ENCODE assay signal across 9 cellular contexts in genomic region chr16:80466024-80466986, GRCh38.
A peak's percentile ranks its signal among the peaks of the same experiment; 100 is the strongest.
DNase-seq lines count a peak whose midpoint lies in the region; ATAC-seq and TF ChIP-seq lines count a peak whose summit lies in the region.
"Had no signal": no experiment of that assay in that cellular context is flagged by ENCODE, and none has a peak within 500 bp of the region (broad histone marks: within the 10 kb centered on the region; RNA-seq: fewer than 3 reads in every experiment).

No MANE protein-coding gene starts in this region.

- H3K4me1 ChIP-seq in HUES48 (ENCODE audit: control insufficient read depth, insufficient read depth, low read length) (peaks cover 13% of the 10 kb centered on the region), RWPE2 (ENCODE audit: insufficient read depth, poor library complexity, severe bottlenecking) (no peaks in the 10 kb centered on the region), ovary (ENCODE audit: insufficient read depth) (peaks cover 2% of the 10 kb centered on the region)

- 29 to 35% (median 29%) methylated on average over 24 of the region's 24 CpGs for WGBS in ovary, 3 donors

- no peaks in the 10 kb centered on the region for H3K36me3 Mint-ChIP-seq in Calu3 (ENCODE audit: insufficient read depth, unreplicated experiment)
- no peaks in the 10 kb centered on the region for H3K36me3 Mint-ChIP-seq in type B pancreatic cell

- H3K4me3 Mint-ChIP-seq in Calu3 (ENCODE audit: low read depth, unreplicated experiment): no peak overlapping the region
- no peak overlapping the region for H3K4me3 Mint-ChIP-seq in type B pancreatic cell
- H3K4me3 Mint-ChIP-seq: dendritic cell treated with granulocyte-macrophage colony-stimulating factor and Interleukin-4, amounts not matched to agents 40 ng/mL and 50 ng/mL, for 4 days had no signal

- no peak overlapping the region for H3K27ac Mint-ChIP-seq in Calu3 (ENCODE audit: unreplicated experiment)
- no peak overlapping the region for H3K27ac Mint-ChIP-seq in type B pancreatic cell
- H3K27ac Mint-ChIP-seq: dendritic cell treated with granulocyte-macrophage colony-stimulating factor and Interleukin-4, amounts not matched to agents 40 ng/mL and 50 ng/mL, for 4 days had no signal

- no TSS peak for BruUV-seq in Calu3 (replicated peaks; lab: Mats Ljungman, UMichigan)

- TF ChIP-seq POLR2A in ovary (IDR thresholded peaks at IDR 0.05): no peak

- TF ChIP-seq EP300 in ovary (IDR thresholded peaks at IDR 0.05): no peak

- intact Hi-C loops in Calu3 (cut with micrococcal nuclease; ENCODE audit: unreplicated experiment) (loop anchor here (5.0 to 10.0 kb wide), 4 partner anchors 382 to 1964 kb away; partner anchors contain the start of gene MAF), ovary (cut with DNase I) (no loop called here)

- CTCF ChIA-PET in Calu3 (lab: Charles Lee): interaction anchor here (0.6 to 1.3 kb wide), 6 partner anchors 9 to 865 kb away, joined by 3 to 9 read pairs (median 4); partner anchors contain the start of gene MAF

- peak overlapping the region; percentile 53 for H3K4me3 ChIP-seq in HUES48 (ENCODE audit: low read depth, low read length)
- no peak overlapping the region for H3K4me3 ChIP-seq in RWPE2 (ENCODE audit: severe bottlenecking)
- no peak overlapping the region for H3K4me3 ChIP-seq in ovary

- H3K9me3 ChIP-seq in HUES48 (ENCODE audit: control insufficient read depth, insufficient read depth, low read length) (no peaks in the 10 kb centered on the region), RWPE2 (ENCODE audit: severe bottlenecking) (no peaks in the 10 kb centered on the region), ovary (no peaks in the 10 kb centered on the region)

- H3K27me3 Mint-ChIP-seq in Calu3 (ENCODE audit: unreplicated experiment) (no peaks in the 10 kb centered on the region), type B pancreatic cell (peaks cover 35% of the 10 kb centered on the region)
- H3K27me3 Mint-ChIP-seq: dendritic cell treated with granulocyte-macrophage colony-stimulating factor and Interleukin-4, amounts not matched to agents 40 ng/mL and 50 ng/mL, for 4 days had no signal

- peak; percentile 92 for TF ChIP-seq CTCF in Calu3 (IDR thresholded peaks at IDR 0.05; ENCODE audit: unreplicated experiment)
- TF ChIP-seq CTCF in RWPE2 (IDR thresholded peaks at IDR 0.05; ENCODE audit: poor library complexity, severe bottlenecking): peak; percentile 84
- TF ChIP-seq CTCF in ovary (IDR thresholded peaks at IDR 0.05): peak; percentile 76 to 91 (median 78)
- peak; percentile 97 for TF ChIP-seq CTCF in type B pancreatic cell (conservative IDR thresholded peaks at IDR 0.05)

- H3K4me1 Mint-ChIP-seq in Calu3 (ENCODE audit: low read depth, unreplicated experiment): peaks cover 18% of the 10 kb centered on the region
- no peaks in the 10 kb centered on the region for H3K4me1 Mint-ChIP-seq in type B pancreatic cell (ENCODE audit: unreplicated experiment)

- DNase-seq in Calu3 (peak; percentile 73), RWPE2 (ENCODE audit: low spot score) (peak; percentile 49), glomerular endothelial cell (ENCODE audit: extremely low read depth, low read depth, low spot score) (peak; percentile 12), ovary (peak; percentile 59 to 82 (median 73)), type B pancreatic cell (ENCODE audit: extremely low spot score, unreplicated experiment) (peak; percentile 79)
- peak; percentile 17 for DNase-seq in activated gamma-delta T cell treated with anti-CD3 and anti-CD28 coated beads, Interleukin-2, amount 50 U/mL, for 16 hours (ENCODE audit: low read depth)

- no peak overlapping the region for H3K9ac ChIP-seq in HUES48 (ENCODE audit: low read depth, low read length)

- peak; percentile 77 for ATAC-seq in GM21367 (IDR thresholded peaks at IDR 0.05; ENCODE audit: unreplicated experiment)
- ATAC-seq in RWPE2 (ENCODE audit: low read depth): peak; percentile 82; the same call in 2 of the 3 replicates

- no peaks in the 10 kb centered on the region for H3K36me3 ChIP-seq in HUES48 (ENCODE audit: control insufficient read depth, insufficient read depth, low read length)
- no peaks in the 10 kb centered on the region for H3K36me3 ChIP-seq in RWPE2 (ENCODE audit: low read depth)
- H3K36me3 ChIP-seq in ovary: no peaks in the 10 kb centered on the region

- H3K9me3 Mint-ChIP-seq in Calu3 (ENCODE audit: low read depth, unreplicated experiment) (peaks cover 3% of the 10 kb centered on the region), type B pancreatic cell (no peaks in the 10 kb centered on the region)
- H3K9me3 Mint-ChIP-seq: dendritic cell treated with granulocyte-macrophage colony-stimulating factor and Interleukin-4, amounts not matched to agents 40 ng/mL and 50 ng/mL, for 4 days had no signal

- H3K27me3 ChIP-seq in HUES48 (ENCODE audit: control insufficient read depth, insufficient read depth, low read length): no peaks in the 10 kb centered on the region
- H3K27me3 ChIP-seq in RWPE2 (ENCODE audit: insufficient read depth, poor library complexity, severe bottlenecking): no peaks in the 10 kb centered on the region
- no peaks in the 10 kb centered on the region for H3K27me3 ChIP-seq in ovary

- peak overlapping the region; percentile 66 for H3K27ac ChIP-seq in HUES48 (ENCODE audit: low read depth, low read length)
- no peak overlapping the region for H3K27ac ChIP-seq in RWPE2 (ENCODE audit: poor library complexity, severe bottlenecking)
- H3K27ac ChIP-seq in ovary: no peak overlapping the region

Comparison
In these comparisons a context has a peak if more than half of its experiments do, and no peak if none do; other contexts are left out.
1. DNase-seq: peak in every context shown above with its lines; median percentile 79 in type B pancreatic cell; 73 in Calu3; 73 in ovary; 49 in RWPE2; 17 in activated gamma-delta T cell treated with anti-CD3 and anti-CD28 coated beads, Interleukin-2, amount 50 U/mL, for 16 hours; 12 in glomerular endothelial cell.